In the genomic region with DNA sequence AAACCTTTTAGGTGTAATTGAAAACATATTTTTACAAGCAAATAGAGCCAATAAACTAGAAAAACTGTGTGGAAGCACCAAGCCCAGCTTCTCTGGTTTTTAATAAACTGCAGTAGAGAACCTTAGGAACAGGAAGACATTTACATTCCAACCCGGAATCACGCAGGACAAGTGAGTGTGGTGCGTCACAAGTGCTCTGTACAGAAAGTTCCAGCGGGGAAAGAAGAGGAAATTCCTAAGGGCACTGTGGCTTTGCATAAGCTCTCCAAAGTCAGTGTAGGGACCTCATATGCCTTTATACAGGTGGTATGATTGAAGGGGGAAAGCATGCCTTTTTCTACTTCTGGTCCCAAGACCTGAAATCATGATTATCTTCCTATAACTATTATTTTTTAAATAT, we compare ENCODE assay signal across 17 cellular contexts. TPM values are rescaled to one million over a fixed set of nuclear protein-coding genes. Genes with fewer than 3 reads are reported as not detected.
DNase-seq lines count a peak whose midpoint lies in the region; ATAC-seq and TF ChIP-seq lines count a peak whose summit lies in the region.
"Had no signal": no experiment of that assay in that cellular context is flagged by ENCODE, and none has a peak within 500 bp of the region (broad histone marks: within the 10 kb centered on the region; RNA-seq: fewer than 3 reads in every experiment).

No MANE protein-coding gene starts in this region.

- no TSS peak for BruUV-seq in PC-9 (replicated peaks; lab: Mats Ljungman, UMichigan)

- CTCF ChIA-PET in PC-9 (lab: Charles Lee), result no interaction called here

- H3K4me3 ChIP-seq in PC-9 (no peak overlapping the region), choroid plexus epithelial cell (ENCODE audit: low read depth, low read length) (no peak overlapping the region), smooth muscle cell (no peak overlapping the region)

- H3K4me2 ChIP-seq in PC-9 (no peak overlapping the region), smooth muscle cell (no peak overlapping the region)

- no peaks in the 10 kb centered on the region for H3K36me3 Mint-ChIP-seq in activated T-cell treated with anti-CD3 and anti-CD28 coated beads, Interleukin-2, amount 50 U/mL, for 72 hours (ENCODE audit: insufficient read depth in 2 of 2)
- H3K36me3 Mint-ChIP-seq: activated naive CD8-positive, alpha-beta T cell treated with anti-CD3 and anti-CD28 coated beads for 36 hours; natural killer cell treated with Interleukin-12 subunit alpha and Interleukin-12 subunit beta and Interleukin-15 and Interleukin-18, amount 100 ng/mL, for 72 hours had no signal

- no peaks in the 10 kb centered on the region for H3K9me2 ChIP-seq in PC-9 (ENCODE audit: insufficient read depth)

- WGBS in smooth muscle cell (ENCODE audit: low lambda C conversion rate), result 55% methylated on average over 4 of the region's 4 CpGs

- no peak overlapping the region for H3K4me3 Mint-ChIP-seq in activated T-cell treated with anti-CD3 and anti-CD28 coated beads, Interleukin-2, amount 50 U/mL, for 72 hours
- H3K4me3 Mint-ChIP-seq: activated naive CD8-positive, alpha-beta T cell treated with anti-CD3 and anti-CD28 coated beads for 36 hours; natural killer cell treated with Interleukin-12 subunit alpha and Interleukin-12 subunit beta and Interleukin-15 and Interleukin-18, amount 100 ng/mL, for 72 hours had no signal

- H4K20me1 ChIP-seq in PC-9 (ENCODE audit: insufficient read depth) (no peaks in the 10 kb centered on the region), smooth muscle cell (ENCODE audit: low read depth) (no peaks in the 10 kb centered on the region)

- H3K27me3 Mint-ChIP-seq in activated T-cell treated with anti-CD3 and anti-CD28 coated beads, Interleukin-2, amount 50 U/mL, for 72 hours (ENCODE audit: low read depth), result no peaks in the 10 kb centered on the region

- ATAC-seq in activated T-cell treated with anti-CD3 and anti-CD28 coated beads, Interleukin-2, amount 50 U/mL, for 72 hours (replicated peaks in 1 of 2), result no peak
- ATAC-seq: activated CD4-positive, CD25-positive, alpha-beta regulatory T cell treated with anti-CD3 and anti-CD28 coated beads, Interleukin-2, amount 50 U/mL, for 24 hours; natural killer cell treated with Interleukin-12 subunit alpha and Interleukin-12 subunit beta and Interleukin-15 and Interleukin-18, amount 100 ng/mL, for 72 hours had no signal

- H3K4me1 ChIP-seq in PC-9 (replicated peaks; ENCODE audit: insufficient read depth), result no peaks in the 10 kb centered on the region
- H3K4me1 ChIP-seq in smooth muscle cell (ENCODE audit: low read depth), result peaks cover 6% of the 10 kb centered on the region
- H3K4me1 ChIP-seq: BE2C had no signal

- H3F3A ChIP-seq in PC-9 (ENCODE audit: insufficient read depth, low read depth) (no peaks in the 10 kb centered on the region), smooth muscle cell (ENCODE audit: low read depth) (no peaks in the 10 kb centered on the region)

- H3K9ac ChIP-seq in smooth muscle cell (ENCODE audit: low read depth), result no peak overlapping the region

- no peak overlapping the region for H3K27ac Mint-ChIP-seq in activated T-cell treated with anti-CD3 and anti-CD28 coated beads, Interleukin-2, amount 50 U/mL, for 72 hours
- H3K27ac Mint-ChIP-seq: activated naive CD8-positive, alpha-beta T cell treated with anti-CD3 and anti-CD28 coated beads for 36 hours; natural killer cell treated with Interleukin-12 subunit alpha and Interleukin-12 subunit beta and Interleukin-15 and Interleukin-18, amount 100 ng/mL, for 72 hours had no signal

- no peaks in the 10 kb centered on the region for H3K4me1 Mint-ChIP-seq in activated T-cell treated with anti-CD3 and anti-CD28 coated beads, Interleukin-2, amount 50 U/mL, for 72 hours (ENCODE audit: low read depth)
- H3K4me1 Mint-ChIP-seq: activated naive CD8-positive, alpha-beta T cell treated with anti-CD3 and anti-CD28 coated beads for 36 hours had no signal

- no peak for TF ChIP-seq CTCF in PC-9 (conservative IDR thresholded peaks at IDR 0.05)
- no peak for TF ChIP-seq CTCF in choroid plexus epithelial cell (conservative IDR thresholded peaks at IDR 0.05; ENCODE audit: low read depth, low read length)
- no peak for TF ChIP-seq CTCF in smooth muscle cell (IDR thresholded peaks at IDR 0.05; ENCODE audit: borderline replicate concordance, insufficient read depth, poor library complexity, severe bottlenecking)
- TF ChIP-seq CTCF in GM10266 (IDR thresholded peaks at IDR 0.05; ENCODE audit: control insufficient read depth, insufficient read depth, low read depth, missing control alignments), result no peak

- H3K36me3 ChIP-seq in PC-9 (ENCODE audit: low read depth), result no peaks in the 10 kb centered on the region
- H3K36me3 ChIP-seq in smooth muscle cell (ENCODE audit: low read depth), result no peaks in the 10 kb centered on the region
- H3K36me3 ChIP-seq: BE2C had no signal

- no peaks in the 10 kb centered on the region for H3K9me3 Mint-ChIP-seq in activated T-cell treated with anti-CD3 and anti-CD28 coated beads, Interleukin-2, amount 50 U/mL, for 72 hours
- H3K9me3 Mint-ChIP-seq: activated naive CD8-positive, alpha-beta T cell treated with anti-CD3 and anti-CD28 coated beads for 36 hours had no signal

- POLR2A ChIA-PET in PC-9 (lab: Charles Lee; ENCODE audit: unreplicated experiment), result no interaction called here

- H3K27ac ChIP-seq in PC-9 (no peak overlapping the region), smooth muscle cell (ENCODE audit: low read depth) (peak overlapping the region; percentile 44)

- H3K27me3 ChIP-seq in PC-9 (ENCODE audit: insufficient read depth, low read depth) (no peaks in the 10 kb centered on the region), smooth muscle cell (ENCODE audit: low read depth) (no peaks in the 10 kb centered on the region)

- H3K79me2 ChIP-seq in PC-9 (ENCODE audit: low read depth) (no peaks in the 10 kb centered on the region), smooth muscle cell (ENCODE audit: low read depth) (no peaks in the 10 kb centered on the region)

- H3K9me3 ChIP-seq in PC-9 (ENCODE audit: insufficient read depth, low read depth) (no peaks in the 10 kb centered on the region), smooth muscle cell (replicated peaks; ENCODE audit: low read depth) (no peaks in the 10 kb centered on the region)
- H3K9me3 ChIP-seq: BE2C had no signal

- H2AFZ ChIP-seq in PC-9 (peak overlapping the region; percentile 35; the same call in 1 of the 2 replicates), smooth muscle cell (ENCODE audit: low read depth) (no peak overlapping the region)

- intact Hi-C loops in PC-9 (cut with micrococcal nuclease; ENCODE audit: unreplicated experiment), result loop anchor here (2.0 kb wide), 1 partner anchor 21 kb away; a partner anchor contains a TSS

- DNase-seq in PC-9, result no peak
- peak; percentile 96 for DNase-seq in choroid plexus epithelial cell (ENCODE audit: low read depth)
- peak; percentile 21 for DNase-seq in left kidney (ENCODE audit: low read depth, low spot score)
- DNase-seq in smooth muscle cell (lab: John Stamatoyannopoulos, UW; ENCODE audit: unreplicated experiment), result no peak
- no peak for DNase-seq in DMS53 treated with DMSO at 0.1 percent for 48 hours (lab: John Stamatoyannopoulos, UW; ENCODE audit: unreplicated experiment)
- no peak for DNase-seq in activated T-cell treated with anti-CD3 and anti-CD28 coated beads, Interleukin-2, amount 50 U/mL, for 72 hours
- no peak for DNase-seq in NCI-H1694 treated with DMSO at 0.1 percent for 48 hours (lab: John Stamatoyannopoulos, UW)
- no peak for DNase-seq in GM10266 (ENCODE audit: extremely low spot score)
- DNase-seq: activated naive CD8-positive, alpha-beta T cell treated with anti-CD3 and anti-CD28 coated beads for 36 hours; BE2C; cortex of kidney; foreskin melanocyte; KG1; NCI-H1417 treated with DMSO at 0.1 percent for 48 hours; NCI-H446 treated with DMSO at 0.1 percent for 48 hours had no signal

RNA-seq across cellular contexts. Expression of a gene that starts 21.6 kb away (rescaled TPM):
- total RNA-seq in PC-9 (2021) (6.6 and 8.1 TPM in 2 replicates), smooth muscle cell (8.2 and 17.1 TPM in 2 replicates)
- polyA plus RNA-seq in smooth muscle cell, result 7.9 and 9.3 TPM in 2 replicates
- total RNA-seq in activated T-cell treated with anti-CD3 and anti-CD28 coated beads, Interleukin-2, amount 50 U/mL, for 72 hours, result under 1 TPM in 1 of 2 donors, not detected in 1; 0.10 TPM
- total RNA-seq: activated naive CD8-positive, alpha-beta T cell treated with anti-CD3 and anti-CD28 coated beads for 36 hours had no signal

Comparison
In these comparisons a context has a peak if more than half of its experiments do, and no peak if none do; other contexts are left out.
1. DNase-seq: peak in choroid plexus epithelial cell (single experiment) and left kidney (single experiment); none in PC-9 (0 of 2), smooth muscle cell (single experiment), DMS53 treated with DMSO at 0.1 percent for 48 hours (single experiment), activated T-cell treated with anti-CD3 and anti-CD28 coated beads, Interleukin-2, amount 50 U/mL, for 72 hours (0 of 2), NCI-H1694 treated with DMSO at 0.1 percent for 48 hours (single experiment) and GM10266 (single experiment).